Comparison of ENCODE assay signal across 26 cellular contexts in genomic region chr1:25178917-25179571, GRCh38.
"Had no signal": no experiment of that assay in that cellular context is flagged by ENCODE, and none has a peak within 500 bp of the region (broad histone marks: within the 10 kb centered on the region; RNA-seq: fewer than 3 reads in every experiment).

No MANE protein-coding gene starts in this region.

- ATAC-seq: activated CD4-positive, alpha-beta T cell treated with anti-CD3 and anti-CD28 coated beads for 36 hours; activated CD8-positive, alpha-beta T cell treated with anti-CD3 and anti-CD28 coated beads, Interleukin-2, amount 10 ng/mL, durations not matched to agents 7 days and 5 days; heart right ventricle; naive thymus-derived CD4-positive, alpha-beta T cell; stimulated activated memory B cell treated with anti-CD40 and anti-IgM and Interleukin-4, amounts not matched to agents 10 μg/mL and 1 μg/mL and 100 μg/mL, for 72 hours; stimulated activated naive CD8-positive, alpha-beta T cell treated with anti-CD3 and anti-CD28 coated beads, Interleukin-15, amount 100 ng/mL, for 72 hours had no signal

- H3K27ac ChIP-seq: epithelial cell of prostate, esophagus squamous epithelium, heart right ventricle, sigmoid colon, thyroid gland, upper lobe of left lung had no signal

- DNase-seq: activated CD4-positive, alpha-beta T cell treated with anti-CD3 and anti-CD28 coated beads for 36 hours; activated CD4-positive, CD25-positive, alpha-beta regulatory T cell; activated CD8-positive, alpha-beta T cell treated with anti-CD3 and anti-CD28 coated beads, Interleukin-2, amount 10 ng/mL, durations not matched to agents 7 days and 5 days; activated effector memory CD4-positive, alpha-beta T cell treated with Interleukin-2 at 50 U/mL for 16 hours; activated naive CD4-positive, alpha-beta T cell treated with Interleukin-2 at 50 U/mL for 16 hours; anterior cingulate cortex; dermis blood vessel endothelial cell; effector CD4-positive, alpha-beta T cell; esophagus squamous epithelium; foreskin melanocyte; heart right ventricle; mammary epithelial cell; naive thymus-derived CD4-positive, alpha-beta T cell; sigmoid colon; small intestine; stimulated activated CD4-positive, alpha-beta T cell treated with anti-CD3 and anti-CD28 coated beads, Interleukin-4, amount 100 ng/mL, for 24 hours; stimulated activated naive CD8-positive, alpha-beta T cell treated with anti-CD3 and anti-CD28 coated beads, Interleukin-15, amount 100 ng/mL, for 72 hours; T-helper 1 cell; upper lobe of left lung had no signal

- H3K4me3 Mint-ChIP-seq: activated CD4-positive, alpha-beta T cell treated with anti-CD3 and anti-CD28 coated beads for 36 hours; activated CD8-positive, alpha-beta T cell treated with anti-CD3 and anti-CD28 coated beads, Interleukin-2, amount 10 ng/mL, durations not matched to agents 7 days and 5 days; activated naive CD8-positive, alpha-beta T cell; central memory CD8-positive, alpha-beta T cell; mesothelial cell of epicardium; naive thymus-derived CD4-positive, alpha-beta T cell; neural crest cell; stimulated activated memory B cell treated with anti-CD40 and anti-IgM and Interleukin-4, amounts not matched to agents 10 μg/mL and 1 μg/mL and 100 μg/mL, for 72 hours; stimulated activated naive CD8-positive, alpha-beta T cell treated with anti-CD3 and anti-CD28 coated beads, Interleukin-15, amount 100 ng/mL, for 72 hours had no signal

- H3K36me3 ChIP-seq: esophagus squamous epithelium, heart right ventricle, sigmoid colon, thyroid gland, upper lobe of left lung had no signal

- H3K4me1 Mint-ChIP-seq: activated CD4-positive, alpha-beta T cell treated with anti-CD3 and anti-CD28 coated beads for 36 hours; central memory CD8-positive, alpha-beta T cell; naive thymus-derived CD4-positive, alpha-beta T cell; stimulated activated memory B cell treated with anti-CD40 and anti-IgM and Interleukin-4, amounts not matched to agents 10 μg/mL and 1 μg/mL and 100 μg/mL, for 72 hours; stimulated activated naive CD8-positive, alpha-beta T cell treated with anti-CD3 and anti-CD28 coated beads, Interleukin-15, amount 100 ng/mL, for 72 hours had no signal

- H3K9me3 ChIP-seq: esophagus squamous epithelium, sigmoid colon, thyroid gland had no signal

- H3K4me3 ChIP-seq: esophagus squamous epithelium, heart right ventricle, sigmoid colon, thyroid gland, upper lobe of left lung had no signal

- H3K27me3 ChIP-seq: thyroid gland, upper lobe of left lung had no signal

- H3K27ac Mint-ChIP-seq: activated CD4-positive, alpha-beta T cell treated with anti-CD3 and anti-CD28 coated beads for 36 hours; activated CD8-positive, alpha-beta T cell treated with anti-CD3 and anti-CD28 coated beads, Interleukin-2, amount 10 ng/mL, durations not matched to agents 7 days and 5 days; activated naive CD8-positive, alpha-beta T cell; mesothelial cell of epicardium; naive thymus-derived CD4-positive, alpha-beta T cell; stimulated activated memory B cell treated with anti-CD40 and anti-IgM and Interleukin-4, amounts not matched to agents 10 μg/mL and 1 μg/mL and 100 μg/mL, for 72 hours; stimulated activated naive CD8-positive, alpha-beta T cell treated with anti-CD3 and anti-CD28 coated beads, Interleukin-15, amount 100 ng/mL, for 72 hours had no signal

- H3K27me3 Mint-ChIP-seq: activated CD4-positive, alpha-beta T cell treated with anti-CD3 and anti-CD28 coated beads for 36 hours; activated naive CD8-positive, alpha-beta T cell had no signal

- H3K4me1 ChIP-seq: esophagus squamous epithelium, heart right ventricle, sigmoid colon, upper lobe of left lung had no signal
